ENCODE assay signal across 8 cellular contexts in the genomic region with DNA sequence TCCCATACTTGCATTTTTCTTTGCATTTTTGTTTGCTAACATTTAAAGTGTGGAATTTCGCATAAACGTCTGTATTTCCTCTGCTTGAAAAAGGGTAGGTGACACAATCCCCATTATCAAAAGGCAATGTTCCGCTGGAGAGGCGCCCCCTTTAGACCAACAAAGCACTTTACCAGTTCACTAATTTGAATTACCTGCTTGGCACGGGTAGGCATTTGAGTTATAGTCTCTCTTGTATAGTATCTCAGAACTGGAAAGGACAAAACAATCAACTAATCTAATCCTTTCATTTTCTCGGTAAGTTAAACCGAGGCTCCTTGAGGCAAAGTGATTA. TPM values are rescaled to one million over a fixed set of nuclear protein-coding genes. Genes with fewer than 3 reads are reported as not detected.
DNase-seq lines count a peak whose midpoint lies in the region; ATAC-seq and TF ChIP-seq lines count a peak whose summit lies in the region.

No MANE protein-coding gene starts in this region.

- H3K79me2 ChIP-seq in PC-9 (ENCODE audit: low read depth) = no peaks in the 10 kb centered on the region

- H3K9me3 ChIP-seq in PC-9 (ENCODE audit: insufficient read depth, low read depth) (no peaks in the 10 kb centered on the region), right lobe of liver (no peaks in the 10 kb centered on the region)

- no peaks in the 10 kb centered on the region for H3F3A ChIP-seq in PC-9 (ENCODE audit: insufficient read depth, low read depth)

- peaks cover 14% of the 10 kb centered on the region; the same call in 1 of the 2 replicates for H3K4me1 ChIP-seq in PC-9 (replicated peaks; ENCODE audit: insufficient read depth)
- peaks cover 0 to 14% (median 0%) of the 10 kb centered on the region in 4 donors for H3K4me1 ChIP-seq in right lobe of liver

- under 1% methylated on average over 7 of the region's 7 CpGs for WGBS in right lobe of liver (ENCODE audit: insufficient coverage, low coverage, low lambda C conversion rate, missing lambda C conversion rate)

- H2AFZ ChIP-seq in PC-9 = peak overlapping the region; percentile 92

- H3K9me2 ChIP-seq in PC-9 (ENCODE audit: insufficient read depth) = no peaks in the 10 kb centered on the region

- no peak overlapping the region for H3K27ac ChIP-seq in PC-9
- no peak overlapping the region for H3K27ac ChIP-seq in right lobe of liver

- no TSS peak for BruUV-seq in PC-9 (replicated peaks; lab: Mats Ljungman, UMichigan)

- H3K27me3 ChIP-seq in PC-9 (ENCODE audit: insufficient read depth, low read depth) (no peaks in the 10 kb centered on the region; the same call in 1 of the 2 replicates), right lobe of liver (no peaks in the 10 kb centered on the region)

- H3K4me3 ChIP-seq in PC-9 (peak overlapping the region; percentile 68), right lobe of liver (peak overlapping the region; percentile 46 to 68 (median 56))

- peak; percentile 56 for ATAC-seq in GM21447 (IDR thresholded peaks at IDR 0.05; ENCODE audit: unreplicated experiment)
- ATAC-seq in right lobe of liver = peak in 3 of 4 donors; percentile 32 to 59 (median 45)

- POLR2A ChIA-PET in PC-9 (lab: Charles Lee; ENCODE audit: unreplicated experiment) = no interaction called here

- no peaks in the 10 kb centered on the region for H4K20me1 ChIP-seq in PC-9 (ENCODE audit: insufficient read depth)

- intact Hi-C loops in PC-9 (cut with micrococcal nuclease; ENCODE audit: unreplicated experiment) (no loop called here), right lobe of liver (cut with DNase I) (no loop called here)

- TF ChIP-seq POLR2A in right lobe of liver (IDR thresholded peaks at IDR 0.05) = no peak

- no peaks in the 10 kb centered on the region for H3K36me3 ChIP-seq in PC-9 (ENCODE audit: low read depth)
- no peaks in the 10 kb centered on the region for H3K36me3 ChIP-seq in right lobe of liver

- DNase-seq in GM03348 (ENCODE audit: low spot score) (peak; percentile 24), HS-5 (ENCODE audit: low read depth) (peak; percentile 26), PC-9 (no peak), cerebellum (ENCODE audit: low spot score) (peak; percentile 15), right lobe of liver (no peak), stromal cell of bone marrow (ENCODE audit: low read depth) (peak; percentile 13), MV-4-11 (lab: John Stamatoyannopoulos, UW) (no peak)

- TF ChIP-seq CTCF in PC-9 (conservative IDR thresholded peaks at IDR 0.05) (peak; percentile 84), right lobe of liver (IDR thresholded peaks at IDR 0.05) (peak in 3 of 4 donors; percentile 26 to 31 (median 30))

- CTCF ChIA-PET in PC-9 (lab: Charles Lee) = no interaction called here

- peak overlapping the region; percentile 86 for H3K4me2 ChIP-seq in PC-9

RNA-seq across cellular contexts. Expression of gene CCDC39, which starts 0.8 kb away (rescaled TPM):
- 0.26 TPM in 1 of 2 replicates, not detected in the other for total RNA-seq in PC-9 (2021)
- 0.54 TPM for total RNA-seq in cerebellum
- not detected for total RNA-seq in right lobe of liver

Comparison
In these comparisons a context has a peak if more than half of its experiments do, and no peak if none do; other contexts are left out.
1. DNase-seq: peak in GM03348 (single experiment), HS-5 (single experiment), cerebellum (single experiment) and stromal cell of bone marrow (single experiment); none in PC-9 (0 of 2), right lobe of liver (0 of 3) and MV-4-11 (single experiment).